30 cellular contexts compared by ENCODE assay signal in genomic region chr5:115337882-115338281, GRCh38.
"Had no signal": no experiment of that assay in that cellular context is flagged by ENCODE, and none has a peak within 500 bp of the region (broad histone marks: within the 10 kb centered on the region; RNA-seq: fewer than 3 reads in every experiment).

No MANE protein-coding gene starts in this region.

- H3K27me3 ChIP-seq: ascending aorta, breast epithelium, cardiac muscle cell, dorsolateral prefrontal cortex had no signal

- H3K9me3 ChIP-seq: ascending aorta, breast epithelium had no signal

- H3K36me3 ChIP-seq: ascending aorta, breast epithelium, cardiac muscle cell had no signal

- H3K4me1 ChIP-seq: ascending aorta, breast epithelium had no signal

- FAIRE-seq: frontal cortex had no signal

- H3K4me3 ChIP-seq: ascending aorta, breast epithelium, cardiac muscle cell, coronary artery, dorsolateral prefrontal cortex had no signal

- DNase-seq: activated CD4-positive, alpha-beta memory T cell treated with anti-CD3 and anti-CD28 coated beads, Interleukin-2, amount 10 ng/mL, durations not matched to agents 7 days and 5 days; activated CD4-positive, alpha-beta T cell treated with anti-CD3 and anti-CD28 coated beads for 1 hour; activated CD4-positive, alpha-beta T cell treated with anti-CD3 and anti-CD28 coated beads for 4 hours; activated CD4-positive, alpha-beta T cell treated with anti-CD3 and anti-CD28 coated beads, Interleukin-2, amount 10 ng/mL, durations not matched to agents 7 days and 5 days; activated CD4-positive, alpha-beta T cell treated with anti-CD3 and anti-CD28 coated beads, Interleukin-2, amount 50 U/mL, for 4 hours; activated CD8-positive, alpha-beta memory T cell treated with anti-CD3 and anti-CD28 coated beads, Interleukin-2, amount 50 U/mL, for 48 hours; activated gamma-delta T cell; activated naive CD4-positive, alpha-beta T cell; activated naive CD4-positive, alpha-beta T cell treated with anti-CD3 and anti-CD28 coated beads, Interleukin-2, amount 10 ng/mL, durations not matched to agents 7 days and 5 days; activated naive CD8-positive, alpha-beta T cell treated with anti-CD3 and anti-CD28 coated beads, Interleukin-2, amount 10 ng/mL, durations not matched to agents 7 days and 5 days; activated T-cell treated with anti-CD3 and anti-CD28 coated beads for 4 hours; activated T-cell treated with anti-CD3 and anti-CD28 coated beads, Interleukin-2, amount 50 U/mL, for 24 hours; activated T-cell treated with anti-CD3 and anti-CD28 coated beads, Interleukin-2, amount 50 U/mL, for 72 hours; central memory CD4-positive, alpha-beta T cell; cerebellar nuclear complex; dorsolateral prefrontal cortex; effector memory CD4-positive, alpha-beta T cell; endodermal cell; foreskin fibroblast; head of caudate nucleus; T-helper 2 cell had no signal

- H3K27ac ChIP-seq: ascending aorta, breast epithelium, cardiac muscle cell, coronary artery, VCaP had no signal

- ATAC-seq: activated naive CD4-positive, alpha-beta T cell treated with anti-CD3 and anti-CD28 coated beads, Interleukin-2, amount 50 U/mL, for 72 hours; activated T-cell treated with anti-CD3 and anti-CD28 coated beads, Interleukin-2, amount 50 U/mL, for 72 hours; esophagus mucosa; WTC11 had no signal
